Comparison of ENCODE assay signal across 9 cellular contexts in genomic region chr22:18109410-18110193, GRCh38. TPM values are rescaled to one million over a fixed set of nuclear protein-coding genes. Genes with fewer than 3 reads are reported as not detected.
DNase-seq lines count a peak whose midpoint lies in the region; ATAC-seq and TF ChIP-seq lines count a peak whose summit lies in the region.
"Had no signal": no experiment of that assay in that cellular context is flagged by ENCODE, and none has a peak within 500 bp of the region (broad histone marks: within the 10 kb centered on the region; RNA-seq: fewer than 3 reads in every experiment).

No MANE protein-coding gene starts in this region.

- intact Hi-C loops in gastrocnemius medialis (cut with DNase I; ENCODE audit: low total_unique reads) = loop anchor here (10.0 kb wide), 2 partner anchors 735 to 1175 kb away; no protein-coding TSS in a partner anchor

- no peaks in the 10 kb centered on the region for H3K27me3 ChIP-seq in gastrocnemius medialis

- H3K36me3 ChIP-seq in gastrocnemius medialis = no peaks in the 10 kb centered on the region

- DNase-seq in DMS 273 (lab: John Stamatoyannopoulos, UW; ENCODE audit: unreplicated experiment) (peak; percentile 26), DMS 273 treated with DMSO at 0.1 percent for 48 hours (lab: John Stamatoyannopoulos, UW) (no peak), epithelial cell of proximal tubule (ENCODE audit: low read depth) (no peak), gastrocnemius medialis (no peak), germinal center (ENCODE audit: low spot score) (no peak), EL (no peak)

- TF ChIP-seq CTCF in epithelial cell of proximal tubule (conservative IDR thresholded peaks at IDR 0.05; ENCODE audit: low read depth, low read length) (no peak), gastrocnemius medialis (IDR thresholded peaks at IDR 0.05 in 4 of 5, conservative IDR thresholded peaks at IDR 0.05 in 1 of 5) (no peak)

- H3K4me1 ChIP-seq in gastrocnemius medialis = peaks cover 38 to 42% of the 10 kb centered on the region in 2 donors

- ATAC-seq in SK-N-SH treated with all-trans-retinoic acid at 6 μM for 48 hours (peak; percentile 31), gastrocnemius medialis (peak in 1 of 2 donors; percentile 1), GM21367 (IDR thresholded peaks at IDR 0.05; ENCODE audit: unreplicated experiment) (no peak)

- in situ Hi-C loops in gastrocnemius medialis (cut with MboI; ENCODE audit: low sequenced_read_pairs in 4 of 4) = no loop called here

- peak overlapping the region; percentile 87 to 97 (median 94) for H3K27ac ChIP-seq in gastrocnemius medialis
- H3K27ac ChIP-seq: 22Rv1 had no signal

- TF ChIP-seq POLR2A in gastrocnemius medialis (IDR thresholded peaks at IDR 0.05) = no peak

- H3K4me3 ChIP-seq in epithelial cell of proximal tubule (ENCODE audit: low read depth, low read length) (peak overlapping the region; percentile 46), gastrocnemius medialis (peak overlapping the region; percentile 60 to 71 (median 64))

- no peaks in the 10 kb centered on the region for H3K9me3 ChIP-seq in gastrocnemius medialis

TF ChIP-seq in SK-N-SH treated with all-trans-retinoic acid at 6 μM for 48 hours, 23 proteins besides CTCF, POLR2A, EP300 and RAD21:
- TF ChIP-seq TOX (CRISPR knock-in tag; IDR thresholded peaks at IDR 0.05; ENCODE audit: borderline replicate concordance) (no peak), ZNF565 (CRISPR knock-in tag; conservative IDR thresholded peaks at IDR 0.05; ENCODE audit: low read depth) (no peak), POU6F1 (CRISPR knock-in tag; IDR thresholded peaks at IDR 0.05; ENCODE audit: borderline replicate concordance, low read depth) (no peak), ZNF8 (CRISPR knock-in tag; IDR thresholded peaks at IDR 0.05) (no peak), ZFP3 (CRISPR knock-in tag; IDR thresholded peaks at IDR 0.05) (no peak), PATZ1 (CRISPR knock-in tag; IDR thresholded peaks at IDR 0.05; ENCODE audit: borderline replicate concordance) (no peak), CREB5 (CRISPR knock-in tag; IDR thresholded peaks at IDR 0.05; ENCODE audit: low read depth) (no peak), RARB (CRISPR knock-in tag; IDR thresholded peaks at IDR 0.05) (no peak), SNAI2 (CRISPR knock-in tag; IDR thresholded peaks at IDR 0.05) (no peak), ISL1 (CRISPR knock-in tag; IDR thresholded peaks at IDR 0.05) (no peak), TSHZ2 (CRISPR knock-in tag; IDR thresholded peaks at IDR 0.05) (no peak), BACH2 (CRISPR knock-in tag; IDR thresholded peaks at IDR 0.05; ENCODE audit: borderline replicate concordance) (no peak), ESRRG (CRISPR knock-in tag; IDR thresholded peaks at IDR 0.05) (no peak), ZC3H10 (CRISPR knock-in tag; IDR thresholded peaks at IDR 0.05) (no peak)

RNA-seq across cellular contexts. Expression of gene TUBA8, which starts 1.0 kb away (rescaled TPM):
- 0.22 TPM in 1 of 2 replicates, not detected in the other for total RNA-seq in epithelial cell of proximal tubule
- 100 to 1,000 TPM in 1 of 4 donors, 10 to 100 TPM in 3; 57.8 to 114 (median 77.7) TPM for total RNA-seq in gastrocnemius medialis

RNA-seq across cellular contexts. Expression of gene PEX26, which starts 31.8 kb away (rescaled TPM):
- total RNA-seq in epithelial cell of proximal tubule = 23.9 and 30.6 TPM in 2 replicates
- 10 to 100 TPM; 16.4 to 24.7 (median 16.8) TPM for total RNA-seq in gastrocnemius medialis

RNA-seq across cellular contexts. Expression of gene USP18, which starts 40.4 kb away (rescaled TPM):
- total RNA-seq in epithelial cell of proximal tubule (5.5 and 7.6 TPM in 2 replicates), gastrocnemius medialis (1 to 10 TPM; 1.1 to 4.8 (median 2.9) TPM)

Comparison
In these comparisons a context has a peak if more than half of its experiments do, and no peak if none do; other contexts are left out.
1. RNA of gene TUBA8, which starts 1.0 kb away (total RNA-seq): 57.8 to 114 TPM in gastrocnemius medialis; 0.22 TPM in epithelial cell of proximal tubule; every median in the first group is over 10 times any median in the second.